In the genomic region with DNA sequence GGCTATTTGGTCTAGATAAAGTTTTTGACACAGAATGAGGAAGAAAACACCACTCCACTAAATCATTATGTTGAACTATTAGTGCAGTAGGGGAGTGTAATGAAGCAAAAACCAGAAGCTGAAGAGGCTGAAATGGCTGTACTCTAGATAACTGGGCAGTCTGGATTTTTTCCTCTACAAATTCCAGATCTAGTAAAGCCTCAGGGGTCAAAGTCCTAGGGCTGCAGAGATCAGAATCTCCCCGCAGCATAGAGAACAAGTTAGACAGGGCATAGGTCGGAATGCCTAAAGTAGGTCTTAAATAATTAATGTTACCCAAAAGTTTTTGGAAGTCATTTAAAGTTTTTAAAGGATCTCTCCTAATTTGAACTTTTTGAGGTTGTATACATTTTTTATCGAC, we compare ENCODE assay signal across 7 cellular contexts.
DNase-seq lines count a peak whose midpoint lies in the region; TF ChIP-seq lines count a peak whose summit lies in the region.
"Not testable (repeated sequence)": the region's sequence is repeated elsewhere in the genome, so short reads cannot be mapped to it uniquely, and the experiment has no call there.

No MANE protein-coding gene starts in this region.

- not testable (repeated sequence) for TF ChIP-seq CTCF in hepatocyte (IDR thresholded peaks at IDR 0.05; ENCODE audit: poor library complexity); mesothelial cell of epicardium (IDR thresholded peaks at IDR 0.05; ENCODE audit: unreplicated experiment); progenitor cell of endocrine pancreas (IDR thresholded peaks at IDR 0.05; ENCODE audit: unreplicated experiment)

- H3K4me1 ChIP-seq in ES-I3 (ENCODE audit: insufficient read depth, low read length); HUES48 (ENCODE audit: control insufficient read depth, insufficient read depth, low read length); hepatocyte (ENCODE audit: insufficient read depth): not testable (repeated sequence)

- not testable (repeated sequence) for H3K9me3 ChIP-seq in ES-I3 (ENCODE audit: control insufficient read depth, insufficient read depth, low read length); HUES48 (ENCODE audit: control insufficient read depth, insufficient read depth, low read length); hepatocyte (ENCODE audit: low read depth)

- peak overlapping the region; percentile 9 for H3K4me2 ChIP-seq in hepatocyte

- H3K4me3 ChIP-seq in HUES48 (ENCODE audit: low read depth, low read length) = peak overlapping the region; percentile 81
- not testable (repeated sequence) for H3K4me3 ChIP-seq in hepatocyte

- H3K9me3 Mint-ChIP-seq in mesothelial cell of epicardium (peaks cover 19% of the 10 kb centered on the region), progenitor cell of endocrine pancreas (ENCODE audit: low read depth) (peaks cover 12% of the 10 kb centered on the region)

- peak overlapping the region; percentile 94 for H3K27ac ChIP-seq in HUES48 (ENCODE audit: low read depth, low read length)
- not testable (repeated sequence) for H3K27ac ChIP-seq in hepatocyte

- not testable (repeated sequence) for H3K79me2 ChIP-seq in hepatocyte

- peak overlapping the region; percentile 76 for H3K27ac Mint-ChIP-seq in mesothelial cell of epicardium
- H3K27ac Mint-ChIP-seq in progenitor cell of endocrine pancreas = peak overlapping the region; percentile 84

- H2AFZ ChIP-seq in hepatocyte = not testable (repeated sequence)

- not testable (repeated sequence) for H3K9me2 ChIP-seq in hepatocyte (replicated peaks; ENCODE audit: insufficient read depth)

- DNase-seq in LoVo (ENCODE audit: low spot score) (peak; percentile 7), hepatocyte (ENCODE audit: low spot score) (peak; percentile 46), islet precursor cell (peak; percentile 70)
- DNase-seq in mesothelial cell of epicardium (ENCODE audit: low spot score in 2 of 2, unreplicated experiment in 2 of 2); progenitor cell of endocrine pancreas (ENCODE audit: low spot score, unreplicated experiment): not testable (repeated sequence)

- H3K9ac ChIP-seq in ES-I3 (ENCODE audit: low read depth, low read length) (peak overlapping the region; percentile 11; the same call in 1 of the 2 replicates), HUES48 (ENCODE audit: low read depth, low read length) (peak overlapping the region; percentile 48; the same call in 1 of the 2 replicates)

- not testable (repeated sequence) for H3K27me3 ChIP-seq in HUES48 (ENCODE audit: control insufficient read depth, insufficient read depth, low read length); hepatocyte

- H3K36me3 Mint-ChIP-seq in mesothelial cell of epicardium = peaks cover 23% of the 10 kb centered on the region
- peaks cover 19% of the 10 kb centered on the region for H3K36me3 Mint-ChIP-seq in progenitor cell of endocrine pancreas (ENCODE audit: insufficient read depth)

- WGBS in hepatocyte (ENCODE audit: low lambda C conversion rate, missing lambda C conversion rate) = 26% methylated on average over 3 of the region's 3 CpGs

- H3K27me3 Mint-ChIP-seq in mesothelial cell of epicardium (ENCODE audit: low read depth) = peaks cover 36% of the 10 kb centered on the region
- not testable (repeated sequence) for H3K27me3 Mint-ChIP-seq in progenitor cell of endocrine pancreas

- peak overlapping the region; percentile 59 for H3K4me3 Mint-ChIP-seq in mesothelial cell of epicardium
- H3K4me3 Mint-ChIP-seq in progenitor cell of endocrine pancreas (ENCODE audit: low read depth) = peak overlapping the region; percentile 48

- H4K20me1 ChIP-seq in hepatocyte (ENCODE audit: insufficient read depth, poor library complexity, severe bottlenecking) = not testable (repeated sequence)

- H3K4me1 Mint-ChIP-seq in mesothelial cell of epicardium (peaks cover 26% of the 10 kb centered on the region), progenitor cell of endocrine pancreas (ENCODE audit: low read depth) (peaks cover 35% of the 10 kb centered on the region)

- not testable (repeated sequence) for H3K36me3 ChIP-seq in ES-I3 (ENCODE audit: insufficient read depth, low read length); hepatocyte (replicated peaks; ENCODE audit: insufficient read depth, low read depth)
- peaks cover 30% of the 10 kb centered on the region for H3K36me3 ChIP-seq in HUES48 (ENCODE audit: control insufficient read depth, insufficient read depth, low read length)
